In the genomic region with DNA sequence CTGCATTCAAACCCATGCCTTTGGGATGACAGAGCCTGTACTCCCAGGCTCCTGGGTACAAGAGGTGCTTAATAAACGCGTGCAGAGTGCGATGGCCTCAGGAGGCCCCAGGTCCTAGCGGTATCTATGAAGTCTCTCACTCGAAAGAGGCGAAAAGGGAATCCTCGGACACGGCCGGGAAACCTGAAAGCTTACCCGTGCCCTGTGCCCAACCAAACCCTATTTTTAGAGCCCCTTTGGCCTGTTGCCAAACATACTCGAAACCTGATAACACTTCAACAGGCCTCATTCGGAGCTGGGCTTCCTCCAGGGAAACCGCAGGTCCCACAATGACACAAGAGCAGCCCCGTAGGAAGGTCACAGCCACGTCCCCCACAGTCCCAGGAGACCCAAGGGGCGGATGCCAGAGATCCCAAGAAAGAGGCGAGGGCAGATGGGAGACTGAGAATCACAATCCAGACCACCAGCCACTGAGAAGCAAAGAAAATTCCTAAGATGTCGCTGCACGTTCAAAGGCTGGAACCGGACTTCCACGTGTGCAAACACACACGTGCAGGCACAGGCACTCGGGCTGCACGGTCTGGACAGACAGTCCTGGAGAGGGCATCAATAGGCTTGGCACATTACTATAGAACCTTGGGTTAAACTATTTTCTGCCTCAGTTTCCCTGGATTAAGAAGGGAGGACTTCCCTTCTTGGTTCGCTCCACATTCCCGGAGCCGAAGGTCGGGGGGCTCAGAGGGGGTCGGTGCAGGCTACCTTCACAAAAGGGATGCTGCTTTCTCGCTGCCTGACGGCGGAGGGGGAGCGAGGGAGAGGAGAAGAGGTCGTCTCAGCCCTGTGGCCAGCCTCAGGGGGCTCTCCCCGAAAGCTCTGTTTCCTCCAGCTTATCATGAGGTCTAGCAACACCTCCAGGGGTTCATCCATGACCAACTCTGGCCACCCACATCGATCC, we compare ENCODE assay signal across 8 cellular contexts. TPM values are rescaled to one million over a fixed set of nuclear protein-coding genes. Genes with fewer than 3 reads are reported as not detected.
A peak's percentile ranks its signal among the peaks of the same experiment; 100 is the strongest.
DNase-seq lines count a peak whose midpoint lies in the region; ATAC-seq and TF ChIP-seq lines count a peak whose summit lies in the region.

No MANE protein-coding gene starts in this region.

- TF ChIP-seq POLR2A in gastrocnemius medialis (IDR thresholded peaks at IDR 0.05) = no peak

- H3K27ac ChIP-seq in BLaER1 treated with 17β-estradiol and CSF1 and Interleukin-3, amounts not matched to agents 10 nM and 100 nM = no peak overlapping the region
- H3K27ac ChIP-seq in colonic mucosa = no peak overlapping the region
- H3K27ac ChIP-seq in gastrocnemius medialis = peak overlapping the region; percentile 91 to 97 (median 92)

- ATAC-seq in GM21447 (IDR thresholded peaks at IDR 0.05; ENCODE audit: unreplicated experiment) (peak; percentile 45), gastrocnemius medialis (peak; percentile 57 to 67), GM21515 (IDR thresholded peaks at IDR 0.05; ENCODE audit: unreplicated experiment) (no peak)

- peak overlapping the region; percentile 63 to 92 (median 83) for H3K4me2 ChIP-seq in BLaER1 treated with 17β-estradiol and CSF1 and Interleukin-3, amounts not matched to agents 10 nM and 100 nM

- H3K36me3 ChIP-seq in BLaER1 treated with 17β-estradiol and CSF1 and Interleukin-3, amounts not matched to agents 10 nM and 100 nM = no peaks in the 10 kb centered on the region
- H3K36me3 ChIP-seq in colonic mucosa (no peaks in the 10 kb centered on the region), gastrocnemius medialis (no peaks in the 10 kb centered on the region)

- intact Hi-C loops in colonic mucosa (cut with DNase I) (no loop called here), gastrocnemius medialis (cut with DNase I; ENCODE audit: low total_unique reads) (loop anchor here (1.0 to 10.0 kb wide), 4 partner anchors 17 to 534 kb away; partner anchors contain the start of genes CBX6, JOSD1 and SUN2)

- no peaks in the 10 kb centered on the region for H3K9me3 ChIP-seq in BLaER1 treated with 17β-estradiol and CSF1 and Interleukin-3, amounts not matched to agents 10 nM and 100 nM (replicated peaks in 1 of 11)
- H3K9me3 ChIP-seq in colonic mucosa (no peaks in the 10 kb centered on the region), gastrocnemius medialis (no peaks in the 10 kb centered on the region)

- TF ChIP-seq CTCF in colonic mucosa (IDR thresholded peaks at IDR 0.05) = no peak
- TF ChIP-seq CTCF in gastrocnemius medialis (IDR thresholded peaks at IDR 0.05 in 4 of 5, conservative IDR thresholded peaks at IDR 0.05 in 1 of 5) = no peak

- peaks cover 0 to 100% (median 97%) of the 10 kb centered on the region in 11 experiments; a peak in 20 of 22 replicates for H4K20me1 ChIP-seq in BLaER1 treated with 17β-estradiol and CSF1 and Interleukin-3, amounts not matched to agents 10 nM and 100 nM

- in situ Hi-C loops in gastrocnemius medialis (cut with MboI; ENCODE audit: low sequenced_read_pairs in 4 of 4) = loop anchor here in 1 of 4 donors (5.0 kb wide), 1 partner anchor 81 kb away; the partner anchor contains the start of gene RPL3

- peaks cover 45 to 72% (median 59%) of the 10 kb centered on the region in 10 experiments for H3K4me1 ChIP-seq in BLaER1 treated with 17β-estradiol and CSF1 and Interleukin-3, amounts not matched to agents 10 nM and 100 nM
- peaks cover 24% of the 10 kb centered on the region for H3K4me1 ChIP-seq in colonic mucosa
- peaks cover 77 to 89% of the 10 kb centered on the region in 2 donors for H3K4me1 ChIP-seq in gastrocnemius medialis

- DNase-seq in RPMI8226 (peak; percentile 97), colonic mucosa (peak; percentile 34), gastrocnemius medialis (peak; percentile 89 to 95), NCI-H446 (lab: John Stamatoyannopoulos, UW) (no peak), OCI-M2 (lab: John Stamatoyannopoulos, UW; ENCODE audit: unreplicated experiment) (no peak)

- peaks cover 97 to 100% (median 99%) of the 10 kb centered on the region in 11 experiments for H3K27me3 ChIP-seq in BLaER1 treated with 17β-estradiol and CSF1 and Interleukin-3, amounts not matched to agents 10 nM and 100 nM
- H3K27me3 ChIP-seq in colonic mucosa (peaks cover 28% of the 10 kb centered on the region), gastrocnemius medialis (no peaks in the 10 kb centered on the region)

- H3K4me3 ChIP-seq in BLaER1 treated with 17β-estradiol and CSF1 and Interleukin-3, amounts not matched to agents 10 nM and 100 nM = peak overlapping the region in 2 of 10 experiments; percentile 17 to 24; a peak in 4 of 20 replicates
- H3K4me3 ChIP-seq in colonic mucosa = no peak overlapping the region
- peak overlapping the region in 2 of 4 donors; percentile 0 to 3 for H3K4me3 ChIP-seq in gastrocnemius medialis

- no peak overlapping the region for H3K9ac ChIP-seq in BLaER1 treated with 17β-estradiol and CSF1 and Interleukin-3, amounts not matched to agents 10 nM and 100 nM
- peak overlapping the region in 1 of 2 donors; percentile 51 for H3K9ac ChIP-seq in colonic mucosa (ENCODE audit: low read depth in 2 of 2, low read length in 2 of 2)

RNA-seq across cellular contexts. Expression of gene PDGFB, which starts 8.2 kb away (rescaled TPM):
- total RNA-seq in colonic mucosa (1 to 10 TPM; 1.9 to 5.6 TPM), gastrocnemius medialis (10 to 100 TPM in 1 of 4 donors, 1 to 10 TPM in 3; 6.0 to 20.0 (median 8.9) TPM)

Comparison
In these comparisons a context has a peak if more than half of its experiments do, and no peak if none do; other contexts are left out.
1. H3K27ac ChIP-seq: peak in gastrocnemius medialis (4 of 4); none in BLaER1 treated with 17β-estradiol and CSF1 and Interleukin-3, amounts not matched to agents 10 nM and 100 nM (0 of 11) and colonic mucosa (single experiment).
2. DNase-seq: peak in RPMI8226 (single experiment), colonic mucosa (single experiment) and gastrocnemius medialis (2 of 2); none in NCI-H446 (0 of 2) and OCI-M2 (single experiment).